Comparison of ENCODE assay signal across 8 cellular contexts in the genomic region with DNA sequence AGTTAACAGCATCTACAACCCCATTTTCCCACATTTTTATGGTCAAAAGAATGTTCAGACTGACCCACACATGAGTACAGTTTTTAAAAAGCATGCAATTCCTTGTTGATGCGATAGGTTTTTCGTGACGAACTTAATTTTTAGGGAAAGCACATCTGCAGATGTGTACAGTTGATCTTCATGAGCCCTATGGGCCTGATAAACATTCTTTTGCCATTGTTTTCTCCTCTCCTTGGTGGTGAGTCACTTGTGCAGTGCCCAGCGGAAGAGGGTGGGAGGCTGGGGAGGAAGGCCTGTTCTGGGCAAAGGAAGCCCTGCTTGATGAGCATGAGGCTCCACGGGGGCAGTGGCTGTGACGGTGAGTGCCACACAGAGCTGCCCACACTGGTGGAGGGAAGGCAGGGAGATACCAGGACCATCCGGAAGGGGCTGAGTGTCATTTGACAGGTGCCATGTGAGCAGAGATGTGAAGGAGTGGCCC. TPM values are rescaled to one million over a fixed set of nuclear protein-coding genes. Genes with fewer than 3 reads are reported as not detected.
DNase-seq lines count a peak whose midpoint lies in the region; ATAC-seq and TF ChIP-seq lines count a peak whose summit lies in the region.

No MANE protein-coding gene starts in this region.

- H3K4me1 ChIP-seq in heart right ventricle = peaks cover 46 to 96% (median 93%) of the 10 kb centered on the region in 9 donors
- peaks cover 38 to 97% (median 95%) of the 10 kb centered on the region in 5 donors for H3K4me1 ChIP-seq in subcutaneous abdominal adipose tissue (ENCODE audit: control insufficient read depth in 5 of 5, insufficient read depth in 5 of 5, low read length in 5 of 5)

- no peaks in the 10 kb centered on the region for H3K9me3 Mint-ChIP-seq in activated T-helper 1 cell treated with anti-CD3 and anti-CD28 coated beads, Interleukin-12 subunit alpha, Interleukin-12 subunit beta, Interleukin-2, Interleukin-4 antibody, amounts not matched to agents 30 ng/mL and 10 ng/mL and 1 ng/mL, durations not matched to agents 14 hours and 24 hours and 36 hours

- no peak for TF ChIP-seq CTCF in heart right ventricle (IDR thresholded peaks at IDR 0.05)

- H3K4me1 Mint-ChIP-seq in activated T-helper 1 cell treated with anti-CD3 and anti-CD28 coated beads, Interleukin-12 subunit alpha, Interleukin-12 subunit beta, Interleukin-2, Interleukin-4 antibody, amounts not matched to agents 30 ng/mL and 10 ng/mL and 1 ng/mL, durations not matched to agents 14 hours and 24 hours and 36 hours (ENCODE audit: low read depth) = peaks cover 82% of the 10 kb centered on the region

- peak; percentile 39 for DNase-seq in activated naive CD4-positive, alpha-beta T cell treated with Interleukin-2 at 50 U/mL for 16 hours
- DNase-seq in activated naive CD4-positive, alpha-beta T cell (lab: John Stamatoyannopoulos, UW) = no peak
- no peak for DNase-seq in activated T-helper 1 cell treated with anti-CD3 and anti-CD28 coated beads, Interleukin-12 subunit alpha, Interleukin-12 subunit beta, Interleukin-2, Interleukin-4 antibody, amounts not matched to agents 30 ng/mL and 10 ng/mL and 1 ng/mL, durations not matched to agents 14 hours and 24 hours and 36 hours (ENCODE audit: low spot score)
- no peak for DNase-seq in heart right ventricle
- no peak for DNase-seq in epidermal melanocyte (ENCODE audit: insufficient read length, low spot score)

- no peaks in the 10 kb centered on the region for H3K27me3 Mint-ChIP-seq in activated T-helper 1 cell treated with anti-CD3 and anti-CD28 coated beads, Interleukin-12 subunit alpha, Interleukin-12 subunit beta, Interleukin-2, Interleukin-4 antibody, amounts not matched to agents 30 ng/mL and 10 ng/mL and 1 ng/mL, durations not matched to agents 14 hours and 24 hours and 36 hours (ENCODE audit: insufficient read depth)

- H3K36me3 Mint-ChIP-seq in activated T-helper 1 cell treated with anti-CD3 and anti-CD28 coated beads, Interleukin-12 subunit alpha, Interleukin-12 subunit beta, Interleukin-2, Interleukin-4 antibody, amounts not matched to agents 30 ng/mL and 10 ng/mL and 1 ng/mL, durations not matched to agents 14 hours and 24 hours and 36 hours (ENCODE audit: low read depth) = peaks cover 62% of the 10 kb centered on the region

- ATAC-seq in heart right ventricle = peak in 5 of 8 donors; percentile 16 to 29 (median 23)
- no peak for ATAC-seq in HG02970 (IDR thresholded peaks at IDR 0.05; ENCODE audit: low FRiP score, unreplicated experiment)
- no peak for ATAC-seq in GM19023 (IDR thresholded peaks at IDR 0.05; ENCODE audit: unreplicated experiment)

- peak overlapping the region in 5 of 10 donors; percentile 7 to 20 (median 11) for H3K4me3 ChIP-seq in heart right ventricle
- H3K4me3 ChIP-seq in subcutaneous abdominal adipose tissue (ENCODE audit: low read depth in 1 of 5, low read length in 5 of 5) = peak overlapping the region in 4 of 5 donors; percentile 2 to 36 (median 32)

- H3K27ac ChIP-seq in heart right ventricle (peak overlapping the region in 9 of 10 donors; percentile 16 to 100 (median 54)), subcutaneous abdominal adipose tissue (ENCODE audit: low read depth, low read length) (peak overlapping the region; percentile 97)

- intact Hi-C loops in activated T-helper 1 cell treated with anti-CD3 and anti-CD28 coated beads, Interleukin-12 subunit alpha, Interleukin-12 subunit beta, Interleukin-2, Interleukin-4 antibody, amounts not matched to agents 30 ng/mL and 10 ng/mL and 1 ng/mL, durations not matched to agents 14 hours and 24 hours and 36 hours (cut with micrococcal nuclease) = loop anchor here (10.0 kb wide), 1 partner anchor 323 kb away; no protein-coding TSS in a partner anchor
- intact Hi-C loops in heart right ventricle (cut with DNase I) = no loop called here

- H3K27ac Mint-ChIP-seq in activated T-helper 1 cell treated with anti-CD3 and anti-CD28 coated beads, Interleukin-12 subunit alpha, Interleukin-12 subunit beta, Interleukin-2, Interleukin-4 antibody, amounts not matched to agents 30 ng/mL and 10 ng/mL and 1 ng/mL, durations not matched to agents 14 hours and 24 hours and 36 hours = peak overlapping the region; percentile 73

- 29 to 41% methylated on average over 7 of the region's 7 CpGs for WGBS in heart right ventricle, 2 donors

- H3K9ac ChIP-seq in subcutaneous abdominal adipose tissue (ENCODE audit: low read length in 5 of 5) = peak overlapping the region in 2 of 5 donors; percentile 4 to 38

- H3K36me3 ChIP-seq in heart right ventricle (peaks cover 0 to 19% (median 0%) of the 10 kb centered on the region in 9 donors), subcutaneous abdominal adipose tissue (ENCODE audit: control insufficient read depth in 5 of 5, insufficient read depth in 5 of 5, low read length in 5 of 5) (peaks cover 0 to 15% (median 9%) of the 10 kb centered on the region in 5 donors)

- H3K27me3 ChIP-seq in heart right ventricle = no peaks in the 10 kb centered on the region
- no peaks in the 10 kb centered on the region for H3K27me3 ChIP-seq in subcutaneous abdominal adipose tissue (ENCODE audit: control insufficient read depth in 5 of 5, insufficient read depth in 4 of 5, low read length in 5 of 5)

- H3K9me3 ChIP-seq in heart right ventricle (no peaks in the 10 kb centered on the region), subcutaneous abdominal adipose tissue (ENCODE audit: control insufficient read depth in 5 of 5, low read length in 5 of 5) (no peaks in the 10 kb centered on the region)

- peak overlapping the region; percentile 34 for H3K4me3 Mint-ChIP-seq in activated T-helper 1 cell treated with anti-CD3 and anti-CD28 coated beads, Interleukin-12 subunit alpha, Interleukin-12 subunit beta, Interleukin-2, Interleukin-4 antibody, amounts not matched to agents 30 ng/mL and 10 ng/mL and 1 ng/mL, durations not matched to agents 14 hours and 24 hours and 36 hours

RNA-seq across cellular contexts. Expression of gene ARF1, which starts 5.3 kb away (rescaled TPM):
- total RNA-seq in activated T-helper 1 cell treated with anti-CD3 and anti-CD28 coated beads, Interleukin-12 subunit alpha, Interleukin-12 subunit beta, Interleukin-2, Interleukin-4 antibody, amounts not matched to agents 30 ng/mL and 10 ng/mL and 1 ng/mL, durations not matched to agents 14 hours and 24 hours and 36 hours = 404 TPM in 2 replicates
- 100 to 1,000 TPM; 262 to 372 (median 338) TPM for total RNA-seq in heart right ventricle
- polyA plus RNA-seq in heart right ventricle = 100 to 1,000 TPM; 204 to 498 TPM

RNA-seq across cellular contexts. Expression of gene C1orf35, which starts 15.3 kb away (rescaled TPM):
- total RNA-seq in activated T-helper 1 cell treated with anti-CD3 and anti-CD28 coated beads, Interleukin-12 subunit alpha, Interleukin-12 subunit beta, Interleukin-2, Interleukin-4 antibody, amounts not matched to agents 30 ng/mL and 10 ng/mL and 1 ng/mL, durations not matched to agents 14 hours and 24 hours and 36 hours = 27.7 and 30.7 TPM in 2 replicates
- total RNA-seq in heart right ventricle = 10 to 100 TPM in 1 of 10 donors, 1 to 10 TPM in 9; 5.6 to 10.6 (median 6.3) TPM
- polyA plus RNA-seq in heart right ventricle = 10 to 100 TPM; 11.3 to 15.7 TPM

RNA-seq across cellular contexts. Expression of gene MRPL55, which starts 21.3 kb away (rescaled TPM):
- 53.3 and 61.7 TPM in 2 replicates for total RNA-seq in activated T-helper 1 cell treated with anti-CD3 and anti-CD28 coated beads, Interleukin-12 subunit alpha, Interleukin-12 subunit beta, Interleukin-2, Interleukin-4 antibody, amounts not matched to agents 30 ng/mL and 10 ng/mL and 1 ng/mL, durations not matched to agents 14 hours and 24 hours and 36 hours
- total RNA-seq in heart right ventricle = 10 to 100 TPM; 38.0 to 65.2 (median 46.3) TPM
- 100 to 1,000 TPM; 113 to 174 TPM for polyA plus RNA-seq in heart right ventricle

RNA-seq across cellular contexts. Expression of gene GUK1, which starts 52.3 kb away (rescaled TPM):
- 201 and 202 TPM in 2 replicates for total RNA-seq in activated T-helper 1 cell treated with anti-CD3 and anti-CD28 coated beads, Interleukin-12 subunit alpha, Interleukin-12 subunit beta, Interleukin-2, Interleukin-4 antibody, amounts not matched to agents 30 ng/mL and 10 ng/mL and 1 ng/mL, durations not matched to agents 14 hours and 24 hours and 36 hours
- total RNA-seq in heart right ventricle = 100 to 1,000 TPM; 121 to 207 (median 159) TPM
- polyA plus RNA-seq in heart right ventricle = 100 to 1,000 TPM; 275 to 474 TPM

Comparison
In these comparisons a context has a peak if more than half of its experiments do, and no peak if none do; other contexts are left out.
1. ATAC-seq: peak in heart right ventricle (5 of 8); none in HG02970 (single experiment) and GM19023 (single experiment).